22 cellular contexts compared by ENCODE assay signal in genomic region chr3:64185436-64185835, GRCh38. TPM values are rescaled to one million over a fixed set of nuclear protein-coding genes. Genes with fewer than 3 reads are reported as not detected.
DNase-seq lines count a peak whose midpoint lies in the region; ATAC-seq and TF ChIP-seq lines count a peak whose summit lies in the region.
"Had no signal": no experiment of that assay in that cellular context is flagged by ENCODE, and none has a peak within 500 bp of the region (broad histone marks: within the 10 kb centered on the region; RNA-seq: fewer than 3 reads in every experiment).

No MANE protein-coding gene starts in this region.

- no TSS peak for BruUV-seq in PC-3 (replicated peaks; lab: Mats Ljungman, UMichigan)

- TF ChIP-seq CTCF in AG10803 (conservative IDR thresholded peaks at IDR 0.05; ENCODE audit: low read length) (no peak), PC-3 (conservative IDR thresholded peaks at IDR 0.05; ENCODE audit: low read depth, low read length) (no peak), osteoblast (IDR thresholded peaks at IDR 0.05; ENCODE audit: extremely low read depth, low read depth, low read length) (no peak), RWPE1 (conservative IDR thresholded peaks at IDR 0.05; ENCODE audit: low read depth) (no peak)

- intact Hi-C loops in PC-3 (cut with micrococcal nuclease): no loop called here

- ATAC-seq in PC-3: no peak
- no peak for ATAC-seq in stimulated activated naive CD8-positive, alpha-beta T cell treated with anti-CD3 and anti-CD28 coated beads, Interleukin-15, amount 100 ng/mL, for 72 hours
- ATAC-seq: activated CD8-positive, alpha-beta T cell treated with anti-CD3 and anti-CD28 coated beads, Interleukin-2, amount 10 ng/mL, durations not matched to agents 7 days and 5 days; natural killer cell had no signal

- H3K9me2 ChIP-seq in PC-3 (replicated peaks; ENCODE audit: low read length): no peaks in the 10 kb centered on the region

- H3K9me3 Mint-ChIP-seq in stimulated activated naive CD8-positive, alpha-beta T cell treated with anti-CD3 and anti-CD28 coated beads, Interleukin-15, amount 100 ng/mL, for 72 hours: peaks cover 0 to 4% of the 10 kb centered on the region in 2 donors
- H3K9me3 Mint-ChIP-seq: activated naive CD8-positive, alpha-beta T cell treated with anti-CD3 and anti-CD28 coated beads for 36 hours; CD4-positive, alpha-beta T cell; central memory CD8-positive, alpha-beta T cell; T-helper 1 cell treated with Interleukin-12 subunit alpha and Interleukin-12 subunit beta and Interleukin-4 antibody, amounts not matched to agents 30 μg/mL and 1 μg/mL, for 36 hours had no signal

- peak overlapping the region; percentile 9; the same call in 1 of the 2 replicates for H3K27ac ChIP-seq in PC-3 (ENCODE audit: low read length)
- peak overlapping the region; percentile 58 for H3K27ac ChIP-seq in epithelial cell of prostate
- H3K27ac ChIP-seq in osteoblast (ENCODE audit: low read depth, low read length): peak overlapping the region; percentile 96
- no peak overlapping the region for H3K27ac ChIP-seq in RWPE1
- H3K27ac ChIP-seq in caudate nucleus (ENCODE audit: low read depth, low read length): no peak overlapping the region
- H3K27ac ChIP-seq: prostate gland had no signal

- CTCF ChIA-PET in PC-3 (lab: Charles Lee) (no interaction called here), RWPE1 (lab: Yijun Ruan, JAX) (no interaction called here)

- DNase-seq in AG10803 (ENCODE audit: low read depth): peak; percentile 36
- DNase-seq in PC-3: peak; percentile 45
- DNase-seq in epithelial cell of prostate (ENCODE audit: low read depth, low spot score): no peak
- DNase-seq in osteoblast (ENCODE audit: insufficient read length, low spot score, missing footprints): peak; percentile 5
- DNase-seq in activated T-cell treated with anti-CD3 and anti-CD28 coated beads, Interleukin-2, amount 50 U/mL, for 1 hour: no peak
- DNase-seq in RWPE1 (ENCODE audit: low spot score): no peak
- no peak for DNase-seq in caudate nucleus (lab: John Stamatoyannopoulos, UW)
- no peak for DNase-seq in stimulated activated naive CD8-positive, alpha-beta T cell treated with anti-CD3 and anti-CD28 coated beads, Interleukin-15, amount 100 ng/mL, for 72 hours
- DNase-seq: activated CD8-positive, alpha-beta T cell treated with anti-CD3 and anti-CD28 coated beads, Interleukin-2, amount 10 ng/mL, durations not matched to agents 7 days and 5 days; activated naive CD8-positive, alpha-beta T cell treated with anti-CD3 and anti-CD28 coated beads for 36 hours; CD4-positive, alpha-beta T cell; effector CD4-positive, alpha-beta T cell; GOT3; mesendoderm; MM.1S; natural killer cell; NCI-H1930; SHP77 treated with DMSO at 0.1 percent for 48 hours had no signal

- H4K20me1 ChIP-seq in PC-3 (ENCODE audit: low read length): no peaks in the 10 kb centered on the region
- no peaks in the 10 kb centered on the region for H4K20me1 ChIP-seq in osteoblast (ENCODE audit: insufficient read depth, low read length)

- H3K27me3 Mint-ChIP-seq in stimulated activated naive CD8-positive, alpha-beta T cell treated with anti-CD3 and anti-CD28 coated beads, Interleukin-15, amount 100 ng/mL, for 72 hours: peaks cover 22% of the 10 kb centered on the region

- H3K9me3 ChIP-seq in PC-3 (ENCODE audit: low read length) (no peaks in the 10 kb centered on the region), osteoblast (ENCODE audit: low read depth, low read length) (no peaks in the 10 kb centered on the region)
- H3K9me3 ChIP-seq: prostate gland had no signal

- no peaks in the 10 kb centered on the region for H3F3A ChIP-seq in PC-3 (ENCODE audit: low read length, unreplicated experiment)

- H2AFZ ChIP-seq in PC-3 (ENCODE audit: low read length): no peak overlapping the region
- no peak overlapping the region for H2AFZ ChIP-seq in osteoblast (ENCODE audit: low read length)

- H3K4me1 ChIP-seq in PC-3 (ENCODE audit: insufficient read depth, low read length) (peaks cover 38% of the 10 kb centered on the region), osteoblast (ENCODE audit: insufficient read depth, low read length) (peaks cover 57% of the 10 kb centered on the region)
- H3K4me1 ChIP-seq: prostate gland had no signal

- H3K4me3 ChIP-seq in AG10803 (ENCODE audit: low read length): no peak overlapping the region
- no peak overlapping the region for H3K4me3 ChIP-seq in PC-3 (ENCODE audit: low read length)
- H3K4me3 ChIP-seq in osteoblast (ENCODE audit: insufficient read depth, low read length): no peak overlapping the region
- H3K4me3 ChIP-seq: prostate gland had no signal

- H3K4me1 Mint-ChIP-seq in stimulated activated naive CD8-positive, alpha-beta T cell treated with anti-CD3 and anti-CD28 coated beads, Interleukin-15, amount 100 ng/mL, for 72 hours: no peaks in the 10 kb centered on the region
- H3K4me1 Mint-ChIP-seq: activated naive CD8-positive, alpha-beta T cell treated with anti-CD3 and anti-CD28 coated beads for 36 hours; central memory CD8-positive, alpha-beta T cell; natural killer cell had no signal

- H3K9ac ChIP-seq in PC-3 (ENCODE audit: low read length): no peak overlapping the region

- no peaks in the 10 kb centered on the region for H3K36me3 ChIP-seq in PC-3 (ENCODE audit: low read depth, low read length)
- H3K36me3 ChIP-seq in osteoblast (ENCODE audit: insufficient read depth, low read length): no peaks in the 10 kb centered on the region
- H3K36me3 ChIP-seq: prostate gland had no signal

- H3K4me3 Mint-ChIP-seq in stimulated activated naive CD8-positive, alpha-beta T cell treated with anti-CD3 and anti-CD28 coated beads, Interleukin-15, amount 100 ng/mL, for 72 hours: no peak overlapping the region
- H3K4me3 Mint-ChIP-seq: activated CD8-positive, alpha-beta T cell treated with anti-CD3 and anti-CD28 coated beads, Interleukin-2, amount 10 ng/mL, durations not matched to agents 7 days and 5 days; activated naive CD8-positive, alpha-beta T cell treated with anti-CD3 and anti-CD28 coated beads for 36 hours; CD4-positive, alpha-beta T cell; central memory CD8-positive, alpha-beta T cell; natural killer cell; T-helper 1 cell treated with Interleukin-12 subunit alpha and Interleukin-12 subunit beta and Interleukin-4 antibody, amounts not matched to agents 30 μg/mL and 1 μg/mL, for 36 hours had no signal

- H3K27me3 ChIP-seq in PC-3 (ENCODE audit: low read length) (no peaks in the 10 kb centered on the region), osteoblast (ENCODE audit: insufficient read depth, low read length) (no peaks in the 10 kb centered on the region)

- POLR2A ChIA-PET in PC-3 (lab: Charles Lee; ENCODE audit: unreplicated experiment): no interaction called here
- POLR2A ChIA-PET in RWPE1 (lab: Yijun Ruan, JAX; ENCODE audit: low non-redundant PET): no interaction called here

- H3K79me2 ChIP-seq in PC-3 (ENCODE audit: low read length) (no peaks in the 10 kb centered on the region), osteoblast (ENCODE audit: insufficient read depth, low read length) (peaks cover 20% of the 10 kb centered on the region)

- no peak overlapping the region for H3K27ac Mint-ChIP-seq in stimulated activated naive CD8-positive, alpha-beta T cell treated with anti-CD3 and anti-CD28 coated beads, Interleukin-15, amount 100 ng/mL, for 72 hours
- H3K27ac Mint-ChIP-seq: activated CD8-positive, alpha-beta T cell treated with anti-CD3 and anti-CD28 coated beads, Interleukin-2, amount 10 ng/mL, durations not matched to agents 7 days and 5 days; activated naive CD8-positive, alpha-beta T cell treated with anti-CD3 and anti-CD28 coated beads for 36 hours; CD4-positive, alpha-beta T cell; natural killer cell; T-helper 1 cell treated with Interleukin-12 subunit alpha and Interleukin-12 subunit beta and Interleukin-4 antibody, amounts not matched to agents 30 μg/mL and 1 μg/mL, for 36 hours had no signal

- H3K4me2 ChIP-seq in PC-3 (ENCODE audit: low read length) (no peak overlapping the region), osteoblast (ENCODE audit: insufficient read depth, low read length) (no peak overlapping the region)

RNA-seq across cellular contexts. Expression of gene PRICKLE2, which starts 39.8 kb away (rescaled TPM):
- 0.46 and 1.8 TPM in 2 replicates for total RNA-seq in PC-3 (2014; rRNA removed)
- total RNA-seq in osteoblast: 18.8 and 25.0 TPM in 2 replicates
- total RNA-seq: activated CD8-positive, alpha-beta T cell treated with anti-CD3 and anti-CD28 coated beads, Interleukin-2, amount 10 ng/mL, durations not matched to agents 7 days and 5 days; activated naive CD8-positive, alpha-beta T cell treated with anti-CD3 and anti-CD28 coated beads for 36 hours; CD4-positive, alpha-beta T cell; NCI-H460 had no signal

Comparison
In these comparisons a context has a peak if more than half of its experiments do, and no peak if none do; other contexts are left out.
1. DNase-seq: peak in AG10803 (single experiment), PC-3 (single experiment) and osteoblast (single experiment); none in epithelial cell of prostate (single experiment), activated T-cell treated with anti-CD3 and anti-CD28 coated beads, Interleukin-2, amount 50 U/mL, for 1 hour (single experiment), RWPE1 (single experiment), caudate nucleus (0 of 61) and stimulated activated naive CD8-positive, alpha-beta T cell treated with anti-CD3 and anti-CD28 coated beads, Interleukin-15, amount 100 ng/mL, for 72 hours (0 of 2).
2. H3K27ac ChIP-seq: peak in PC-3 (single experiment), epithelial cell of prostate (single experiment) and osteoblast (single experiment); none in RWPE1 (single experiment) and caudate nucleus (single experiment).